19 cellular contexts compared by ENCODE assay signal in the genomic region with DNA sequence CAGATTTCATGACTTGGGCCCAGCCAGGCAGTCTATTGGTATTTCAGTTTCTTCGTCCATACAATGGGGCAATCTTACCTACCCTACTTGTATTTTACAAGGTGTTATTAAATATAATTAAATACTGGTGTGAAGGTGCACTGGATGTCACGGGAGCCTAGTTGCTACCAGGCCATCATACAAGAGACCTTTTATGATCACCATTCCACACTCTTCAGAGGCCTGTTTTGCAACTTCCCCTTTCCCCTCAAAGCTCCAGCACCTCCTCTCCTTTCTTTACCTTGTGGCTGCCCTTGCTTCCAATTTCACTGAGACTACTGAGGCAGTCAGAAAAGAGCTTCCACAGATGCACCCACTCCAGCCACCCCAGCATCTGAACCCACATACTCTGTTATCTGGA.
DNase-seq lines count a peak whose midpoint lies in the region; ATAC-seq and TF ChIP-seq lines count a peak whose summit lies in the region.
"Had no signal": no experiment of that assay in that cellular context is flagged by ENCODE, and none has a peak within 500 bp of the region (broad histone marks: within the 10 kb centered on the region; RNA-seq: fewer than 3 reads in every experiment).

No MANE protein-coding gene starts in this region.

- no peak overlapping the region for H3K4me3 ChIP-seq in HL-60 (replicated peaks; ENCODE audit: insufficient read depth, low read length)
- H3K4me3 ChIP-seq in mucosa of descending colon, result no peak overlapping the region
- H3K4me3 ChIP-seq: HAP-1, Peyer's patch had no signal

- H3K9me3 ChIP-seq in mucosa of descending colon, result no peaks in the 10 kb centered on the region
- H3K9me3 ChIP-seq: HAP-1, SK-N-SH had no signal

- H3K27me3 ChIP-seq in HL-60 (ENCODE audit: insufficient read depth, poor library complexity, severe bottlenecking), result no peaks in the 10 kb centered on the region
- H3K27me3 ChIP-seq: Peyer's patch had no signal

- H3K4me3 Mint-ChIP-seq in chondrocyte (ENCODE audit: unreplicated experiment), result no peak overlapping the region
- H3K4me3 Mint-ChIP-seq: CD4-positive, CD25-positive, alpha-beta regulatory T cell; T-helper 1 cell treated with Interleukin-12 subunit alpha and Interleukin-12 subunit beta and Interleukin-4 antibody, amounts not matched to agents 30 μg/mL and 1 μg/mL, for 36 hours had no signal

- H3K36me3 ChIP-seq in mucosa of descending colon (ENCODE audit: low read depth), result no peaks in the 10 kb centered on the region
- H3K36me3 ChIP-seq: HAP-1, Peyer's patch had no signal

- intact Hi-C loops in mucosa of descending colon (cut with DNase I, micrococcal nuclease), result no loop called here

- H3K27ac Mint-ChIP-seq in chondrocyte (ENCODE audit: unreplicated experiment), result no peak overlapping the region
- H3K27ac Mint-ChIP-seq: CD4-positive, CD25-positive, alpha-beta regulatory T cell; T-helper 1 cell treated with Interleukin-12 subunit alpha and Interleukin-12 subunit beta and Interleukin-4 antibody, amounts not matched to agents 30 μg/mL and 1 μg/mL, for 36 hours had no signal

- H3K27ac ChIP-seq in HL-60 (replicated peaks), result no peak overlapping the region
- H3K27ac ChIP-seq: Peyer's patch had no signal

- no peaks in the 10 kb centered on the region for H3K4me1 Mint-ChIP-seq in chondrocyte (ENCODE audit: low read depth)
- H3K4me1 Mint-ChIP-seq: CD4-positive, CD25-positive, alpha-beta regulatory T cell had no signal

- H3K27me3 Mint-ChIP-seq in chondrocyte (ENCODE audit: low read depth), result peaks cover 8% of the 10 kb centered on the region

- peak; percentile 12 to 55 for DNase-seq in HL-60 (ENCODE audit: low read depth in 1 of 2, low spot score in 1 of 2)
- DNase-seq in MV-4-11 (lab: John Stamatoyannopoulos, UW), result peak; percentile 30
- peak; percentile 40 for DNase-seq in SKM-1 (lab: John Stamatoyannopoulos, UW; ENCODE audit: unreplicated experiment)
- DNase-seq in mucosa of descending colon, result no peak
- no peak for DNase-seq in chondrocyte (ENCODE audit: low spot score)
- no peak for DNase-seq in islet precursor cell
- no peak for DNase-seq in activated T-cell treated with anti-CD3 and anti-CD28 coated beads, Interleukin-2, amount 50 U/mL, for 48 hours
- DNase-seq: Caco-2; CD4-positive, CD25-positive, alpha-beta regulatory T cell; NCI-H1105 treated with DMSO at 0.1 percent for 48 hours; NCI-H187 treated with DMSO at 0.1 percent for 48 hours; NCI-H526 treated with DMSO at 0.1 percent for 48 hours; NK-92 treated with Interleukin-12 subunit alpha and Interleukin-12 subunit beta, amount 100 ng/mL, for 24 hours; Peyer's patch; SK-N-SH had no signal

- ATAC-seq in mucosa of descending colon, result peak; percentile 28
- ATAC-seq in HG03565 (IDR thresholded peaks at IDR 0.05; ENCODE audit: unreplicated experiment), result no peak
- ATAC-seq: Right ventricle myocardium inferior had no signal

- H3K36me3 Mint-ChIP-seq in chondrocyte (ENCODE audit: low read depth), result peaks cover 3% of the 10 kb centered on the region
- H3K36me3 Mint-ChIP-seq: CD4-positive, CD25-positive, alpha-beta regulatory T cell had no signal

- TF ChIP-seq CTCF in HL-60 (IDR thresholded peaks at IDR 0.05; ENCODE audit: insufficient read depth, low read length), result no peak
- no peak for TF ChIP-seq CTCF in mucosa of descending colon (IDR thresholded peaks at IDR 0.05)
- TF ChIP-seq CTCF in chondrocyte (IDR thresholded peaks at IDR 0.05), result no peak

- H3K4me1 ChIP-seq in mucosa of descending colon (ENCODE audit: low read depth), result peaks cover 4% of the 10 kb centered on the region
- H3K4me1 ChIP-seq: Caco-2, HAP-1, Peyer's patch had no signal

- peaks cover 26% of the 10 kb centered on the region for H3K9me3 Mint-ChIP-seq in chondrocyte (ENCODE audit: low read depth)

Comparison
In these comparisons a context has a peak if more than half of its experiments do, and no peak if none do; other contexts are left out.
1. DNase-seq: peak in HL-60 (2 of 2), MV-4-11 (single experiment) and SKM-1 (single experiment); none in mucosa of descending colon (0 of 3), chondrocyte (single experiment), islet precursor cell (single experiment) and activated T-cell treated with anti-CD3 and anti-CD28 coated beads, Interleukin-2, amount 50 U/mL, for 48 hours (0 of 2).